Comparison of ENCODE assay signal across 6 cellular contexts in genomic region chr12:57129311-57130288, GRCh38. TPM values are rescaled to one million over a fixed set of nuclear protein-coding genes. Genes with fewer than 3 reads are reported as not detected.
A peak's percentile ranks its signal among the peaks of the same experiment; 100 is the strongest.
DNase-seq lines count a peak whose midpoint lies in the region; ATAC-seq and TF ChIP-seq lines count a peak whose summit lies in the region.

No MANE protein-coding gene starts in this region.

- DNase-seq in T-helper 2 cell treated with Interferon-gamma antibody and Interleukin-4, amounts not matched to agents 5 μg/mL and 100 μg/mL, for 36 hours (ENCODE audit: low spot score): no peak
- DNase-seq in T-helper 2 cell (no peak), cardiac muscle cell (ENCODE audit: low read depth in 1 of 2, low spot score in 1 of 2) (peak in 1 of 2 donors; percentile 30), suprapubic skin (ENCODE audit: low spot score in 2 of 2) (peak in 1 of 2 donors; percentile 83)

- 11% methylated on average over 8 of the region's 12 CpGs for WGBS in suprapubic skin

- H3K4me3 ChIP-seq in cardiac muscle cell (peak overlapping the region; percentile 84), suprapubic skin (peak overlapping the region; percentile 88)

- H3K27me3 ChIP-seq in cardiac muscle cell (no peaks in the 10 kb centered on the region), suprapubic skin (no peaks in the 10 kb centered on the region)

- H3K9me3 ChIP-seq in cardiac muscle cell (ENCODE audit: low read depth) (no peaks in the 10 kb centered on the region), suprapubic skin (no peaks in the 10 kb centered on the region)

- no peak overlapping the region for H3K27ac Mint-ChIP-seq in T-helper 2 cell treated with Interferon-gamma antibody and Interleukin-4, amounts not matched to agents 5 μg/mL and 100 μg/mL, for 36 hours
- H3K27ac Mint-ChIP-seq in stimulated activated memory B cell treated with anti-CD40 and anti-IgM and Interleukin-4, amounts not matched to agents 10 μg/mL and 1 μg/mL and 100 μg/mL, for 72 hours: no peak overlapping the region

- TF ChIP-seq EP300 in suprapubic skin (IDR thresholded peaks at IDR 0.05): no peak

- no peaks in the 10 kb centered on the region for H3K9me3 Mint-ChIP-seq in T-helper 2 cell treated with Interferon-gamma antibody and Interleukin-4, amounts not matched to agents 5 μg/mL and 100 μg/mL, for 36 hours
- H3K9me3 Mint-ChIP-seq in stimulated activated memory B cell treated with anti-CD40 and anti-IgM and Interleukin-4, amounts not matched to agents 10 μg/mL and 1 μg/mL and 100 μg/mL, for 72 hours: no peaks in the 10 kb centered on the region

- peaks cover 38% of the 10 kb centered on the region for H3K4me1 ChIP-seq in cardiac muscle cell (ENCODE audit: low read depth)
- peaks cover 73% of the 10 kb centered on the region for H3K4me1 ChIP-seq in suprapubic skin

- no peak for TF ChIP-seq CTCF in cardiac muscle cell (IDR thresholded peaks at IDR 0.05; ENCODE audit: low read depth, low read length)
- TF ChIP-seq CTCF in suprapubic skin (IDR thresholded peaks at IDR 0.05): no peak

- TF ChIP-seq POLR2A in suprapubic skin (IDR thresholded peaks at IDR 0.05): no peak

- no peaks in the 10 kb centered on the region for H3K36me3 Mint-ChIP-seq in T-helper 2 cell treated with Interferon-gamma antibody and Interleukin-4, amounts not matched to agents 5 μg/mL and 100 μg/mL, for 36 hours (ENCODE audit: low read depth)
- H3K36me3 Mint-ChIP-seq in stimulated activated memory B cell treated with anti-CD40 and anti-IgM and Interleukin-4, amounts not matched to agents 10 μg/mL and 1 μg/mL and 100 μg/mL, for 72 hours: no peaks in the 10 kb centered on the region

- H3K36me3 ChIP-seq in cardiac muscle cell (no peaks in the 10 kb centered on the region), suprapubic skin (no peaks in the 10 kb centered on the region)

- H3K27ac ChIP-seq in cardiac muscle cell: no peak overlapping the region
- H3K27ac ChIP-seq in suprapubic skin: peak overlapping the region; percentile 95

- H3K27me3 Mint-ChIP-seq in T-helper 2 cell treated with Interferon-gamma antibody and Interleukin-4, amounts not matched to agents 5 μg/mL and 100 μg/mL, for 36 hours (ENCODE audit: low read depth): peaks cover 42% of the 10 kb centered on the region
- H3K27me3 Mint-ChIP-seq in stimulated activated memory B cell treated with anti-CD40 and anti-IgM and Interleukin-4, amounts not matched to agents 10 μg/mL and 1 μg/mL and 100 μg/mL, for 72 hours: no peaks in the 10 kb centered on the region

- peaks cover 12% of the 10 kb centered on the region for H3K4me1 Mint-ChIP-seq in T-helper 2 cell treated with Interferon-gamma antibody and Interleukin-4, amounts not matched to agents 5 μg/mL and 100 μg/mL, for 36 hours (ENCODE audit: low read depth)
- peaks cover 18% of the 10 kb centered on the region for H3K4me1 Mint-ChIP-seq in stimulated activated memory B cell treated with anti-CD40 and anti-IgM and Interleukin-4, amounts not matched to agents 10 μg/mL and 1 μg/mL and 100 μg/mL, for 72 hours

- peak overlapping the region; percentile 64 for H3K4me3 Mint-ChIP-seq in T-helper 2 cell treated with Interferon-gamma antibody and Interleukin-4, amounts not matched to agents 5 μg/mL and 100 μg/mL, for 36 hours
- no peak overlapping the region for H3K4me3 Mint-ChIP-seq in stimulated activated memory B cell treated with anti-CD40 and anti-IgM and Interleukin-4, amounts not matched to agents 10 μg/mL and 1 μg/mL and 100 μg/mL, for 72 hours

- ATAC-seq in HG02973 (IDR thresholded peaks at IDR 0.05; ENCODE audit: unreplicated experiment): no peak
- no peak for ATAC-seq in stimulated activated memory B cell treated with anti-CD40 and anti-IgM and Interleukin-4, amounts not matched to agents 10 μg/mL and 1 μg/mL and 100 μg/mL, for 72 hours

RNA-seq across cellular contexts. Expression of gene LRP1, which starts 1.3 kb away (rescaled TPM):
- total RNA-seq in cardiac muscle cell: 37.1 and 77.5 TPM in 2 replicates
- polyA plus RNA-seq in cardiac muscle cell: 28.3 and 28.5 TPM in 2 replicates
- total RNA-seq in suprapubic skin: 100 to 1,000 TPM in 2 of 4 donors, 10 to 100 TPM in 2; 83.1 to 149 (median 106) TPM

RNA-seq across cellular contexts. Expression of gene LRP1-AS, which starts 17.8 kb away (rescaled TPM):
- total RNA-seq in cardiac muscle cell (not detected in 2 replicates), suprapubic skin (not detected)
- not detected in 2 replicates for polyA plus RNA-seq in cardiac muscle cell

RNA-seq across cellular contexts. Expression of gene STAT6, which starts 18.4 kb away (rescaled TPM):
- total RNA-seq in cardiac muscle cell (34.6 and 53.0 TPM in 2 replicates), suprapubic skin (100 to 1,000 TPM; 140 to 348 (median 183) TPM)
- 37.2 and 45.9 TPM in 2 replicates for polyA plus RNA-seq in cardiac muscle cell

RNA-seq across cellular contexts. Expression of gene NAB2, which starts 40.7 kb away (rescaled TPM):
- total RNA-seq in cardiac muscle cell (30.8 and 35.0 TPM in 2 replicates), suprapubic skin (10 to 100 TPM; 28.2 to 52.5 (median 36.9) TPM)
- polyA plus RNA-seq in cardiac muscle cell: 11.9 and 14.7 TPM in 2 replicates

RNA-seq across cellular contexts. Expression of gene NEMP1, which starts 51.0 kb away (rescaled TPM):
- total RNA-seq in cardiac muscle cell (4.4 and 8.8 TPM in 2 replicates), suprapubic skin (10 to 100 TPM in 2 of 4 donors, 1 to 10 TPM in 2; 6.5 to 31.2 (median 9.5) TPM)
- 5.8 and 6.6 TPM in 2 replicates for polyA plus RNA-seq in cardiac muscle cell
